9 cellular contexts compared by ENCODE assay signal in the genomic region with DNA sequence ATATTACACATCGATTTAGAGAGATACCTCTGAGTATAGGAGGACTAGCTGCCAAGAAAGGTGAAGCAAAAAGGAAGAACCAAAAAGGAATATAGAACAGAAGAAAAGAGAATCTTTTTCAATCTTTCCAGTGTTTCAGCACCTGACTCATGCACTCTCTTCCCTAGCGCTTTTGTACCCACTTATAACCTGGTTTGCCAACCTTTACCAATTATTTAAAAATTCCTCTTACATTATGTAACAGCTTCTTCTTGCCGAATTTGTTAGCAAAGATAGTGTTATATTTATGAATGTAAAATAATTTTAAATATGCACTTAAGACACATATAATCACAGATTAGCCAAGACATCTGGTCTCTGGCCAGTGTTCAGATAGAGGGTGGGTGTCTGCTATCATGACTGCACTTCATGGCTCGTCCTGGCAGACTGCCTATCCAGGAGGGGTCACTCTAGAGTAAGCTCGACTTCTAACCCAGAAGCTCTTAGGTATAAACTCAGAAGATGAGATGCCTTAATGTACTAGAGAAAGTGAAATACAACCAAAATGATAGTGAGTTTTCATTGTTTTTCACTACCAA.
A peak's percentile ranks its signal among the peaks of the same experiment; 100 is the strongest.
DNase-seq lines count a peak whose midpoint lies in the region; ATAC-seq, FAIRE-seq and TF ChIP-seq lines count a peak whose summit lies in the region.
"Had no signal": no experiment of that assay in that cellular context is flagged by ENCODE, and none has a peak within 500 bp of the region (broad histone marks: within the 10 kb centered on the region; RNA-seq: fewer than 3 reads in every experiment).

No MANE protein-coding gene starts in this region.

- DNase-seq in GM12892 (ENCODE audit: insufficient read length) (no peak), MV-4-11 (lab: John Stamatoyannopoulos, UW) (peak; percentile 29), endothelial cell (ENCODE audit: low spot score) (peak; percentile 10), osteocyte (ENCODE audit: extremely low spot score, unreplicated experiment) (no peak), NCI-H510A (lab: John Stamatoyannopoulos, UW) (no peak)
- DNase-seq: activated CD4-positive, CD25-positive, alpha-beta regulatory T cell; glutamatergic neuron had no signal

- H3K4me1 Mint-ChIP-seq in endothelial cell (ENCODE audit: unreplicated experiment) (no peaks in the 10 kb centered on the region), osteocyte (ENCODE audit: unreplicated experiment) (peaks cover 21% of the 10 kb centered on the region)

- peak; percentile 71 for FAIRE-seq in GM12892 (lab: Jason Lieb, UNC)

- H3K36me3 Mint-ChIP-seq in endothelial cell (ENCODE audit: low read depth, unreplicated experiment) (no peaks in the 10 kb centered on the region), osteocyte (ENCODE audit: unreplicated experiment) (peaks cover 15% of the 10 kb centered on the region)

- no peak for TF ChIP-seq POLR2A in GM12892 (IDR thresholded peaks at IDR 0.05; ENCODE audit: low read depth, low read length)

- peaks cover 1% of the 10 kb centered on the region for H3K27me3 Mint-ChIP-seq in endothelial cell (ENCODE audit: unreplicated experiment)
- H3K27me3 Mint-ChIP-seq in osteocyte (ENCODE audit: unreplicated experiment) = no peaks in the 10 kb centered on the region

- H3K9me3 Mint-ChIP-seq in endothelial cell (ENCODE audit: unreplicated experiment) (no peaks in the 10 kb centered on the region), osteocyte (ENCODE audit: unreplicated experiment) (no peaks in the 10 kb centered on the region)

- ATAC-seq in GM21447 (IDR thresholded peaks at IDR 0.05; ENCODE audit: unreplicated experiment) (no peak), HG03108 (IDR thresholded peaks at IDR 0.05; ENCODE audit: unreplicated experiment) (no peak)

- H3K27ac Mint-ChIP-seq in endothelial cell (ENCODE audit: unreplicated experiment) (no peak overlapping the region), osteocyte (ENCODE audit: unreplicated experiment) (peak overlapping the region; percentile 42)

- TF ChIP-seq CTCF in endothelial cell (IDR thresholded peaks at IDR 0.05; ENCODE audit: unreplicated experiment) = no peak
- peak; percentile 25 for TF ChIP-seq CTCF in osteocyte (IDR thresholded peaks at IDR 0.05)

- no peak overlapping the region for H3K4me3 Mint-ChIP-seq in endothelial cell (ENCODE audit: unreplicated experiment)
- no peak overlapping the region for H3K4me3 Mint-ChIP-seq in osteocyte (ENCODE audit: unreplicated experiment)

Comparison
In these comparisons a context has a peak if more than half of its experiments do, and no peak if none do; other contexts are left out.
1. DNase-seq: peak in MV-4-11 (single experiment) and endothelial cell (single experiment); none in GM12892 (single experiment), osteocyte (single experiment) and NCI-H510A (single experiment).